17 cellular contexts compared by ENCODE assay signal in the genomic region with DNA sequence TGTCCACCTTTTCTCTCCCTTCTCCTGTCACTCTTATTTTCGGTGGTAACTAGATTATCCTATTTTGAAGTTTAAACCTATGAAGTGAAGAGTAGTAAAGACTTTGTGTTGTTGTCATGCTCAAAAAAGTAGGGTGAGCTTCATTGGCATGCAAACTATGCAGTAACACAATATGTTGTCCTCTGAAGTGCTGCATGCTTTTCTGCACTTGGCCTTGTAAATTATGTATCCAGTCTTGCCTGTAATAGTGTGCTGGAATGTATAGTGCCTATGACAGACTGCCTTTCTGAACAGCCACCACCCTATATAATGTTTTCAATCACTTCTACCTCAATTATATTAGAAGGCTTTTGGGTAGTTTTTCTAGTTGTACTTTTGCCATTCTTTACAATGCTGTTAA.
"Had no signal": no experiment of that assay in that cellular context is flagged by ENCODE, and none has a peak within 500 bp of the region (broad histone marks: within the 10 kb centered on the region; RNA-seq: fewer than 3 reads in every experiment).

No MANE protein-coding gene starts in this region.

- H3K36me3 ChIP-seq: right atrium auricular region, sigmoid colon, transverse colon had no signal

- H3K27me3 ChIP-seq: dorsolateral prefrontal cortex, hepatocyte, right atrium auricular region, sigmoid colon, testis, transverse colon had no signal

- H3K27ac ChIP-seq: dorsolateral prefrontal cortex, hepatocyte, right atrium auricular region, sigmoid colon, testis, transverse colon had no signal

- H3K4me1 ChIP-seq: right atrium auricular region, testis, transverse colon had no signal

- ATAC-seq: left colon; mucosa of descending colon; naive thymus-derived CD8-positive, alpha-beta T cell had no signal

- H3K4me3 ChIP-seq: dorsolateral prefrontal cortex, hepatocyte, mucosa of descending colon, right atrium auricular region, sigmoid colon, testis, transverse colon had no signal

- DNase-seq: cortex of kidney; dorsolateral prefrontal cortex; effector CD8-positive, alpha-beta T cell; foreskin melanocyte; head of caudate nucleus; left colon; mucosa of descending colon; naive thymus-derived CD8-positive, alpha-beta T cell; posterior cingulate gyrus; sigmoid colon; small intestine; stimulated activated CD4-positive, alpha-beta T cell treated with anti-CD3 and anti-CD28 coated beads, Interleukin-12 subunit alpha, Interleukin-12 subunit beta, amount 100 ng/mL, for 4 hours; stimulated activated naive CD4-positive, alpha-beta T cell treated with Interleukin-2 at 50 U/mL for 16 hours; testis; transverse colon had no signal

- H3K9me3 ChIP-seq: right atrium auricular region, sigmoid colon, testis, transverse colon had no signal

- H3K4me2 ChIP-seq: hepatocyte had no signal

- H3K79me2 ChIP-seq: hepatocyte had no signal
